In genomic region chr17:59425085-59425901, GRCh38 we compare ENCODE assay signal across 1 cellular context.
TF ChIP-seq lines count a peak whose summit lies in the region.

No MANE protein-coding gene starts in this region.

TF ChIP-seq in HepG2, 621 proteins besides CTCF, POLR2A, EP300 and RAD21 (continued from another document and continues in another):
- no peak for TF ChIP-seq KLF11 (CRISPR knock-in tag; IDR thresholded peaks at IDR 0.05)
- no peak for TF ChIP-seq CREB1 (IDR thresholded peaks at IDR 0.05)
- no peak for TF ChIP-seq CREB1 (CRISPR knock-in tag; IDR thresholded peaks at IDR 0.05)
- peak; percentile 93 for TF ChIP-seq MIXL1 (CRISPR knock-in tag; IDR thresholded peaks at IDR 0.05)
- TF ChIP-seq FOXC1 (CRISPR knock-in tag; IDR thresholded peaks at IDR 0.05; ENCODE audit: borderline replicate concordance) = 0 out of 2 replicates have a peak, but pooled peaks have one; percentile 68
- TF ChIP-seq HOXA3 (CRISPR knock-in tag; IDR thresholded peaks at IDR 0.05) = no peak
- TF ChIP-seq ZNF496 (CRISPR knock-in tag; IDR thresholded peaks at IDR 0.05; ENCODE audit: insufficient replicate concordance) = no peak
- no peak for TF ChIP-seq NKX3-1 (CRISPR knock-in tag; IDR thresholded peaks at IDR 0.05)
- TF ChIP-seq ZMYM4 (CRISPR knock-in tag; IDR thresholded peaks at IDR 0.05) = 0 out of 2 replicates have a peak, but pooled peaks have one; percentile 22
- TF ChIP-seq CHD4 (IDR thresholded peaks at IDR 0.05; ENCODE audit: borderline replicate concordance, low read length) = no peak
- TF ChIP-seq, protein P1, sequence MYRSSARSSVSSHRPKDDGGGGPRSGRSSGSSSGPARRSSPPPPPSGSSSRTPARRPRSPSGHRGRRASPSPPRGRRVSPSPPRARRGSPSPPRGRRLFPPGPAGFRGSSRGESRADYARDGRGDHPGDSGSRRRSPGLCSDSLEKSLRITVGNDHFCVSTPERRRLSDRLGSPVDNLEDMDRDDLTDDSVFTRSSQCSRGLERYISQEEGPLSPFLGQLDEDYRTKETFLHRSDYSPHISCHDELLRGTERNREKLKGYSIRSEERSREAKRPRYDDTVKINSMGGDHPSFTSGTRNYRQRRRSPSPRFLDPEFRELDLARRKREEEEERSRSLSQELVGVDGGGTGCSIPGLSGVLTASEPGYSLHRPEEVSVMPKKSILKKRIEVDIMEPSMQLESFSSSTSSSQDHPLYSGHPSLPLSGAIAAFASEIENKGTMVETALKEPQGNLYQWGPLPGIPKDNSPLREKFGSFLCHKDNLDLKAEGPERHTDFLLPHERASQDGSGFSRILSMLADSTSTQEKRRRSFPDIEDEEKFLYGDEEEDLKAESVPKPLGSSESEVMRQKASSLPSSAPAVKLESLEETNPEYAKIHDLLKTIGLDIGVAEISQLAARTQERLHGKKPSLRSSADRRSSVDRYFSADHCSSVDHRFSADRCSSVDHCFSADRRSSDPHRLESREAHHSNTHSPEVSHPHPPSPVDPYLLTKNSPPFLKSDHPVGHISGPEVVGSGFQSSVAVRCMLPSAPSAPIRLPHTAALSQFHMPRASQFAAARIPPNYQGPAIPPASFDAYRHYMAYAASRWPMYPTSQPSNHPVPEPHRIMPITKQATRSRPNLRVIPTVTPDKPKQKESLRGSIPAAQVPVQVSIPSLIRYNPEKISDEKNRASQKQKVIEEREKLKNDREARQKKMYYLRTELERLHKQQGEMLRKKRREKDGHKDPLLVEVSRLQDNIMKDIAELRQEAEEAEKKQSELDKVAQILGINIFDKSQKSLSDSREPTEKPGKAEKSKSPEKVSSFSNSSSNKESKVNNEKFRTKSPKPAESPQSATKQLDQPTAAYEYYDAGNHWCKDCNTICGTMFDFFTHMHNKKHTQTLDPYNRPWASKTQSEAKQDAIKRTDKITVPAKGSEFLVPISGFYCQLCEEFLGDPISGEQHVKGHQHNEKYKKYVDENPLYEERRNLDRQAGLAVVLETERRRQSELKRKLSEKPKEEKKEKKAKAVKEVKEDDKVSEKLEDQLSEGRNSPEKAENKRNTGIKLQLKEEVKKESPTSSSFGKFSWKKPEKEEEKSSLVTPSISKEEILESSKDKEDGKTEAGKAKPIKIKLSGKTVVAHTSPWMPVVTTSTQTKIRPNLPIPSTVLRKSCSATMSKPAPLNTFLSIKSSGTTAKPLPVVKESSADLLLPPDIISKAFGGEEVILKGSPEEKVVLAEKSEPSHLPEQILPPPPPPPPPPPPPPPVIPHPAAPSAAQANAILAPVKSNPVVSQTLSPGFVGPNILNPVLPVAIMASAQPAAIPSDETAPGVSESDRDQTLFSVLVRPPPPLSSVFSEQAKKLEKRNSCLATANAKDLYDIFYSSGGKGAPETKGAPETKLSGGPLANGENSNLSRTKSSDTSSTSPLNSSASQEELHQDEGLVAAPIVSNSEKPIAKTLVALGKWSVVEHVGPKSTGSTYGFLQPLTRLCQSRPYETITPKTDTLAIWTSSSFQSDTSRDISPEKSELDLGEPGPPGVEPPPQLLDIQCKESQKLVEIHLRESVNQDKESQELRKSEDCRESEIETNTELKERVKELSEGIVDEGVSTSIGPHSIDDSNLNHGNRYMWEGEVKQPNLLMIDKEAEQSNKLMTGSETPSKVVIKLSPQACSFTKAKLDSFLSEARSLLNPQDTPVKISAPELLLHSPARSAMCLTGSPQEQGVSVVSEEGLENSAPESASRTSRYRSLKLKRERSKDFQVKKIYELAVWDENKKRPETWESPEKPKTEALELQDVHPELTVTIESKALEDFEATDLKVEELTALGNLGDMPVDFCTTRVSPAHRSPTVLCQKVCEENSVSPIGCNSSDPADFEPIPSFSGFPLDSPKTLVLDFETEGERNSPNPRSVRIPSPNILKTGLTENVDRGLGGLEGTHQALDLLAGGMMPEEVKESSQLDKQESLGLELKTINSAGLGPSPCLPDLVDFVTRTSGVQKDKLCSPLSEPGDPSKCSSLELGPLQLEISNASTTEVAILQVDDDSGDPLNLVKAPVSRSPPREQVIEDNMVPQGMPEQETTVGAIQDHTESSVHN (CRISPR knock-in tag; IDR thresholded peaks at IDR 0.05) = no peak
- TF ChIP-seq SMC3 (IDR thresholded peaks at IDR 0.05; ENCODE audit: low read length) = no peak
- TF ChIP-seq REXO4 (CRISPR knock-in tag; IDR thresholded peaks at IDR 0.05; ENCODE audit: borderline replicate concordance) = no peak
- no peak for TF ChIP-seq ZNF441 (CRISPR knock-in tag; IDR thresholded peaks at IDR 0.05; ENCODE audit: borderline replicate concordance)
- TF ChIP-seq FOXO4 (CRISPR knock-in tag; conservative IDR thresholded peaks at IDR 0.05) = no peak
- peak; percentile 66 for TF ChIP-seq HNF4A (CRISPR knock-in tag; IDR thresholded peaks at IDR 0.05)
- TF ChIP-seq ZNF788 (CRISPR knock-in tag; IDR thresholded peaks at IDR 0.05; ENCODE audit: borderline replicate concordance) = no peak
- no peak for TF ChIP-seq SRSF4 (IDR thresholded peaks at IDR 0.05; ENCODE audit: low read depth, low read length, poor library complexity, severe bottlenecking)
- no peak for TF ChIP-seq IKZF4 (CRISPR knock-in tag; IDR thresholded peaks at IDR 0.05; ENCODE audit: borderline replicate concordance, low read depth, not compliant biosample characterization)
- TF ChIP-seq ZNF296 (CRISPR knock-in tag; conservative IDR thresholded peaks at IDR 0.05) = no peak
- no peak for TF ChIP-seq EED (CRISPR knock-in tag; IDR thresholded peaks at IDR 0.05)
- no peak for TF ChIP-seq ZNF234 (CRISPR knock-in tag; conservative IDR thresholded peaks at IDR 0.05)
- TF ChIP-seq ZNF501 (CRISPR knock-in tag; IDR thresholded peaks at IDR 0.05) = peak; percentile 84
- TF ChIP-seq, protein P2, sequence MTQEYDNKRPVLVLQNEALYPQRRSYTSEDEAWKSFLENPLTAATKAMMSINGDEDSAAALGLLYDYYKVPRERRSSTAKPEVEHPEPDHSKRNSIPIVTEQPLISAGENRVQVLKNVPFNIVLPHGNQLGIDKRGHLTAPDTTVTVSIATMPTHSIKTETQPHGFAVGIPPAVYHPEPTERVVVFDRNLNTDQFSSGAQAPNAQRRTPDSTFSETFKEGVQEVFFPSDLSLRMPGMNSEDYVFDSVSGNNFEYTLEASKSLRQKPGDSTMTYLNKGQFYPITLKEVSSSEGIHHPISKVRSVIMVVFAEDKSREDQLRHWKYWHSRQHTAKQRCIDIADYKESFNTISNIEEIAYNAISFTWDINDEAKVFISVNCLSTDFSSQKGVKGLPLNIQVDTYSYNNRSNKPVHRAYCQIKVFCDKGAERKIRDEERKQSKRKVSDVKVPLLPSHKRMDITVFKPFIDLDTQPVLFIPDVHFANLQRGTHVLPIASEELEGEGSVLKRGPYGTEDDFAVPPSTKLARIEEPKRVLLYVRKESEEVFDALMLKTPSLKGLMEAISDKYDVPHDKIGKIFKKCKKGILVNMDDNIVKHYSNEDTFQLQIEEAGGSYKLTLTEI (CRISPR knock-in tag; conservative IDR thresholded peaks at IDR 0.05) = no peak
- TF ChIP-seq CERS6 (CRISPR knock-in tag; IDR thresholded peaks at IDR 0.05) = no peak
- TF ChIP-seq NFATC3 (CRISPR knock-in tag; IDR thresholded peaks at IDR 0.05) = no peak
- no peak for TF ChIP-seq CCAR2 (optimal IDR thresholded peaks at IDR 0.05; ENCODE audit: low read depth, low read length)
- TF ChIP-seq RNF2 (conservative IDR thresholded peaks at IDR 0.05; ENCODE audit: low read depth) = no peak
- TF ChIP-seq HOXA5 (CRISPR knock-in tag; IDR thresholded peaks at IDR 0.05) = no peak
- no peak for TF ChIP-seq XRCC5 (optimal IDR thresholded peaks at IDR 0.05; ENCODE audit: low read length)
- TF ChIP-seq POLR2AphosphoS2 (IDR thresholded peaks at IDR 0.05; ENCODE audit: low read depth, low read length) = no peak
- TF ChIP-seq TMF1 (CRISPR knock-in tag; IDR thresholded peaks at IDR 0.05; ENCODE audit: low read depth) = no peak
- no peak for TF ChIP-seq SMYD3 (CRISPR knock-in tag; IDR thresholded peaks at IDR 0.05)
- no peak for TF ChIP-seq KLF12 (CRISPR knock-in tag; IDR thresholded peaks at IDR 0.05; ENCODE audit: borderline replicate concordance)
- TF ChIP-seq, protein P3, sequence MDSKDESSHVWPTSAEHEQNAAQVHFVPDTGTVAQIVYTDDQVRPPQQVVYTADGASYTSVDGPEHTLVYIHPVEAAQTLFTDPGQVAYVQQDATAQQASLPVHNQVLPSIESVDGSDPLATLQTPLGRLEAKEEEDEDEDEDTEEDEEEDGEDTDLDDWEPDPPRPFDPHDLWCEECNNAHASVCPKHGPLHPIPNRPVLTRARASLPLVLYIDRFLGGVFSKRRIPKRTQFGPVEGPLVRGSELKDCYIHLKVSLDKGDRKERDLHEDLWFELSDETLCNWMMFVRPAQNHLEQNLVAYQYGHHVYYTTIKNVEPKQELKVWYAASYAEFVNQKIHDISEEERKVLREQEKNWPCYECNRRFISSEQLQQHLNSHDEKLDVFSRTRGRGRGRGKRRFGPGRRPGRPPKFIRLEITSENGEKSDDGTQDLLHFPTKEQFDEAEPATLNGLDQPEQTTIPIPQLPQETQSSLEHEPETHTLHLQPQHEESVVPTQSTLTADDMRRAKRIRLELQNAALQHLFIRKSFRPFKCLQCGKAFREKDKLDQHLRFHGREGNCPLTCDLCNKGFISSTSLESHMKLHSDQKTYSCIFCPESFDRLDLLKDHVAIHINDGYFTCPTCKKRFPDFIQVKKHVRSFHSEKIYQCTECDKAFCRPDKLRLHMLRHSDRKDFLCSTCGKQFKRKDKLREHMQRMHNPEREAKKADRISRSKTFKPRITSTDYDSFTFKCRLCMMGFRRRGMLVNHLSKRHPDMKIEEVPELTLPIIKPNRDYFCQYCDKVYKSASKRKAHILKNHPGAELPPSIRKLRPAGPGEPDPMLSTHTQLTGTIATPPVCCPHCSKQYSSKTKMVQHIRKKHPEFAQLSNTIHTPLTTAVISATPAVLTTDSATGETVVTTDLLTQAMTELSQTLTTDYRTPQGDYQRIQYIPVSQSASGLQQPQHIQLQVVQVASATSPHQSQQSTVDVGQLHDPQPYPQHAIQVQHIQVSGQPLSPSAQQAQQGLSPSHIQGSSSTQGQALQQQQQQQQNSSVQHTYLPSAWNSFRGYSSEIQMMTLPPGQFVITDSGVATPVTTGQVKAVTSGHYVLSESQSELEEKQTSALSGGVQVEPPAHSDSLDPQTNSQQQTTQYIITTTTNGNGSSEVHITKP (CRISPR knock-in tag; IDR thresholded peaks at IDR 0.05; ENCODE audit: low read depth) = no peak
- no peak for TF ChIP-seq SOX6 (IDR thresholded peaks at IDR 0.05)
- TF ChIP-seq SOX6 (CRISPR knock-in tag; IDR thresholded peaks at IDR 0.05) = peak; percentile 19; the same call in 1 of the 2 replicates
- no peak; the same call in 1 of the 2 replicates for TF ChIP-seq ZNF607 (CRISPR knock-in tag; IDR thresholded peaks at IDR 0.05; ENCODE audit: borderline replicate concordance)
- no peak for TF ChIP-seq ZNF766 (CRISPR knock-in tag; IDR thresholded peaks at IDR 0.05; ENCODE audit: borderline replicate concordance)
- no peak for TF ChIP-seq ZNF281 (CRISPR knock-in tag; IDR thresholded peaks at IDR 0.05; ENCODE audit: borderline replicate concordance)
- peak; percentile 39; the same call in 1 of the 2 replicates for TF ChIP-seq NR2F6 (IDR thresholded peaks at IDR 0.05)
- TF ChIP-seq NR2F6 (CRISPR knock-in tag; IDR thresholded peaks at IDR 0.05) = peak; percentile 46; the same call in 1 of the 2 replicates
- no peak for TF ChIP-seq ZFP36L1 (CRISPR knock-in tag; IDR thresholded peaks at IDR 0.05)
- TF ChIP-seq ZNF256 (CRISPR knock-in tag; conservative IDR thresholded peaks at IDR 0.05) = no peak
- TF ChIP-seq LBX2 (CRISPR knock-in tag; IDR thresholded peaks at IDR 0.05; ENCODE audit: borderline replicate concordance) = no peak
- TF ChIP-seq DBP (CRISPR knock-in tag; IDR thresholded peaks at IDR 0.05; ENCODE audit: not compliant biosample characterization) = no peak
- TF ChIP-seq GATAD1 (CRISPR knock-in tag; IDR thresholded peaks at IDR 0.05) = no peak
- TF ChIP-seq DPF2 (CRISPR knock-in tag; IDR thresholded peaks at IDR 0.05; ENCODE audit: borderline replicate concordance, low read depth) = no peak
